Comparison of ENCODE assay signal across 20 cellular contexts in genomic region chr7:82965088-82966036, GRCh38.
DNase-seq lines count a peak whose midpoint lies in the region; ATAC-seq, FAIRE-seq and TF ChIP-seq lines count a peak whose summit lies in the region.
"Had no signal": no experiment of that assay in that cellular context is flagged by ENCODE, and none has a peak within 500 bp of the region (broad histone marks: within the 10 kb centered on the region; RNA-seq: fewer than 3 reads in every experiment).

No MANE protein-coding gene starts in this region.

- peak; percentile 32 for FAIRE-seq in pancreas (lab: Jason Lieb, UNC)

- H3K36me3 ChIP-seq in pancreas (no peaks in the 10 kb centered on the region), SJCRH30 (no peaks in the 10 kb centered on the region)
- H3K36me3 ChIP-seq: SJSA1 had no signal

- WGBS in pancreas, 2 donors, result 91 to 94% methylated on average over 2 of the region's 2 CpGs

- intact Hi-C loops in pancreas (cut with DNase I), result no loop called here

- DNase-seq in NOMO-1 (lab: John Stamatoyannopoulos, UW; ENCODE audit: unreplicated experiment in 2 of 2) (peak; percentile 5 to 23), NOMO-1 treated with dmso at 0.1 percent for 144 hours (lab: John Stamatoyannopoulos, UW; ENCODE audit: unreplicated experiment) (no peak), NOMO-1 treated with DMSO at 0.1 percent for 48 hours (lab: John Stamatoyannopoulos, UW; ENCODE audit: unreplicated experiment) (peak; percentile 45), epithelial cell of proximal tubule (ENCODE audit: low read depth) (peak; percentile 35), pancreas (no peak), SJCRH30 (no peak), RPMI8226 (no peak)
- DNase-seq: 8988T; Caco-2; CD4-positive, alpha-beta T cell; DMS79; KG1; NCI-H1436; NCI-H2029 treated with DMSO at 0.1 percent for 48 hours; NCI-H2171; NCI-H446; NCI-H69; PC-3 had no signal

- H3K27ac ChIP-seq in pancreas (no peak overlapping the region), SJCRH30 (no peak overlapping the region)
- H3K27ac ChIP-seq: SJSA1 had no signal

- no peak for ATAC-seq in pancreas
- no peak for ATAC-seq in HG03342 (IDR thresholded peaks at IDR 0.05; ENCODE audit: unreplicated experiment)
- ATAC-seq: PC-3 had no signal

- no peak for TF ChIP-seq CTCF in epithelial cell of proximal tubule (conservative IDR thresholded peaks at IDR 0.05; ENCODE audit: low read depth, low read length)
- no peak for TF ChIP-seq CTCF in pancreas (IDR thresholded peaks at IDR 0.05)

- no peak overlapping the region for H3K4me3 ChIP-seq in epithelial cell of proximal tubule (ENCODE audit: low read depth, low read length)
- H3K4me3 ChIP-seq in pancreas, result no peak overlapping the region
- H3K4me3 ChIP-seq in SJCRH30, result no peak overlapping the region
- H3K4me3 ChIP-seq: SJSA1 had no signal

- H3K4me1 ChIP-seq in pancreas, result peaks cover 0 to 3% (median 0%) of the 10 kb centered on the region in 3 donors
- no peaks in the 10 kb centered on the region for H3K4me1 ChIP-seq in SJCRH30
- H3K4me1 ChIP-seq: Caco-2, SJSA1 had no signal

- H3K9me3 ChIP-seq in pancreas (no peaks in the 10 kb centered on the region), SJCRH30 (replicated peaks) (no peaks in the 10 kb centered on the region)
- H3K9me3 ChIP-seq: Caco-2, SJSA1 had no signal

- H3K27me3 ChIP-seq in pancreas (no peaks in the 10 kb centered on the region), SJCRH30 (no peaks in the 10 kb centered on the region)
- H3K27me3 ChIP-seq: SJSA1 had no signal

Comparison
In these comparisons a context has a peak if more than half of its experiments do, and no peak if none do; other contexts are left out.
1. DNase-seq: peak in NOMO-1 (2 of 2), NOMO-1 treated with DMSO at 0.1 percent for 48 hours (single experiment) and epithelial cell of proximal tubule (single experiment); none in NOMO-1 treated with dmso at 0.1 percent for 144 hours (single experiment), pancreas (0 of 6), SJCRH30 (0 of 2) and RPMI8226 (single experiment).